9 cellular contexts compared by ENCODE assay signal in genomic region chrX:107429090-107429489, GRCh38. TPM values are rescaled to one million over a fixed set of nuclear protein-coding genes. Genes with fewer than 3 reads are reported as not detected.
DNase-seq lines count a peak whose midpoint lies in the region; TF ChIP-seq lines count a peak whose summit lies in the region.
"Had no signal": no experiment of that assay in that cellular context is flagged by ENCODE, and none has a peak within 500 bp of the region (broad histone marks: within the 10 kb centered on the region; RNA-seq: fewer than 3 reads in every experiment).

No MANE protein-coding gene starts in this region.

- no peak overlapping the region for H3K27ac ChIP-seq in suprapubic skin

- no peak for DNase-seq in AG09319 (ENCODE audit: extremely low read depth, low read depth)
- DNase-seq in SK-N-DZ (ENCODE audit: low spot score), result peak; percentile 21
- DNase-seq in fibroblast of villous mesenchyme (ENCODE audit: low read depth), result peak; percentile 19
- no peak for DNase-seq in T-helper 9 cell
- no peak for DNase-seq in suprapubic skin (ENCODE audit: low spot score in 2 of 2)
- no peak for DNase-seq in iPS-NIHi7 (ENCODE audit: extremely low spot score)
- DNase-seq in GM19240 (ENCODE audit: insufficient read length, low spot score), result no peak

- no peak for TF ChIP-seq POLR2A in suprapubic skin (IDR thresholded peaks at IDR 0.05)

- no peaks in the 10 kb centered on the region for H3K27me3 ChIP-seq in suprapubic skin

- no peaks in the 10 kb centered on the region for H3K4me1 ChIP-seq in suprapubic skin

- TF ChIP-seq CTCF in AG09319 (IDR thresholded peaks at IDR 0.05; ENCODE audit: low read depth, low read length) (peak; percentile 33), GM12874 (IDR thresholded peaks at IDR 0.05; ENCODE audit: insufficient read depth, low read depth, low read length) (peak; percentile 44), fibroblast of villous mesenchyme (IDR thresholded peaks at IDR 0.05; ENCODE audit: insufficient read depth, low read depth, low read length) (peak; percentile 42), suprapubic skin (IDR thresholded peaks at IDR 0.05) (no peak)

- WGBS in suprapubic skin, result 48% methylated on average over 6 of the region's 6 CpGs

- H3K4me3 ChIP-seq in fibroblast of villous mesenchyme (ENCODE audit: low read depth, low read length) (no peak overlapping the region), suprapubic skin (no peak overlapping the region)

- no peak for TF ChIP-seq EP300 in suprapubic skin (IDR thresholded peaks at IDR 0.05)

- H3K9me3 ChIP-seq in suprapubic skin, result no peaks in the 10 kb centered on the region

- no peaks in the 10 kb centered on the region for H3K36me3 ChIP-seq in suprapubic skin

RNA-seq across cellular contexts. Expression of gene FRMPD3, which starts 20.4 kb away (rescaled TPM):
- polyA plus RNA-seq in SK-N-DZ (2014; cell fraction: cytosol; rRNA removed), result 0.01 and 0.05 TPM in 2 replicates
- polyA plus RNA-seq in SK-N-DZ (2014; cell fraction: nucleus; rRNA removed), result 0.24 and 0.35 TPM in 2 replicates
- total RNA-seq in fibroblast of villous mesenchyme, result under 0.01 TPM in 1 of 2 replicates, not detected in the other
- total RNA-seq in suprapubic skin, result not detected
- polyA plus RNA-seq: naive thymus-derived CD4-positive, alpha-beta T cell had no signal

Comparison
In these comparisons a context has a peak if more than half of its experiments do, and no peak if none do; other contexts are left out.
1. DNase-seq: peak in SK-N-DZ (single experiment) and fibroblast of villous mesenchyme (single experiment); none in AG09319 (single experiment), T-helper 9 cell (single experiment), suprapubic skin (0 of 2), iPS-NIHi7 (single experiment) and GM19240 (single experiment).
2. CTCF ChIP-seq: peak in AG09319 (single experiment), GM12874 (single experiment) and fibroblast of villous mesenchyme (single experiment); none in suprapubic skin (0 of 2).